In genomic region chr1:85275701-85276289, GRCh38 we compare ENCODE assay signal across 8 cellular contexts. TPM values are rescaled to one million over a fixed set of nuclear protein-coding genes. Genes with fewer than 3 reads are reported as not detected.
DNase-seq lines count a peak whose midpoint lies in the region; ATAC-seq and TF ChIP-seq lines count a peak whose summit lies in the region.

No MANE protein-coding gene starts in this region.

- peak overlapping the region; percentile 45 for H2AFZ ChIP-seq in fibroblast of lung (ENCODE audit: low read length)

- no peaks in the 10 kb centered on the region for H3K9me3 ChIP-seq in fibroblast of lung (ENCODE audit: control insufficient read depth, insufficient read depth, low read depth, low read length)

- H3K4me3 ChIP-seq in HFF-Myc (replicated peaks; ENCODE audit: low read depth, low read length): peak overlapping the region; percentile 78
- H3K4me3 ChIP-seq in WI38 (ENCODE audit: low read depth, low read length): peak overlapping the region; percentile 100
- H3K4me3 ChIP-seq in fibroblast of lung (replicated peaks in 1 of 4; ENCODE audit: control extremely low read depth in 1 of 4, insufficient read depth in 1 of 4, low read depth in 3 of 4, low read length in 4 of 4): peak overlapping the region; percentile 88 to 100 (median 97)

- TF ChIP-seq CTCF in HFF-Myc (IDR thresholded peaks at IDR 0.05; ENCODE audit: low read depth, low read length, missing control alignments): no peak
- no peak for TF ChIP-seq CTCF in WI38 (IDR thresholded peaks at IDR 0.05; ENCODE audit: low read depth, low read length)
- TF ChIP-seq CTCF in fibroblast of lung (conservative IDR thresholded peaks at IDR 0.05 in 1 of 2, IDR thresholded peaks at IDR 0.05 in 1 of 2; ENCODE audit: low read depth in 1 of 2, low read length in 2 of 2): no peak
- no peak for TF ChIP-seq CTCF in progenitor cell of endocrine pancreas (IDR thresholded peaks at IDR 0.05; ENCODE audit: unreplicated experiment)

- H4K20me1 ChIP-seq in fibroblast of lung (ENCODE audit: control insufficient read depth, extremely low read depth, insufficient read depth, low read length): no peaks in the 10 kb centered on the region

- peaks cover 54% of the 10 kb centered on the region for H3K79me2 ChIP-seq in fibroblast of lung (ENCODE audit: control insufficient read depth, insufficient read depth, low read length)

- peak overlapping the region; percentile 98 for H3K27ac ChIP-seq in fibroblast of lung (ENCODE audit: insufficient read depth, low read length)

- ATAC-seq in HG03378 (IDR thresholded peaks at IDR 0.05; ENCODE audit: unreplicated experiment): no peak

- H3K9ac ChIP-seq in fibroblast of lung (ENCODE audit: insufficient read depth, low read length): peak overlapping the region; percentile 95

- H3K36me3 Mint-ChIP-seq in progenitor cell of endocrine pancreas (ENCODE audit: insufficient read depth): peaks cover 10% of the 10 kb centered on the region

- H3K27me3 Mint-ChIP-seq in progenitor cell of endocrine pancreas: no peaks in the 10 kb centered on the region

- H3K36me3 ChIP-seq in fibroblast of lung (ENCODE audit: control insufficient read depth, insufficient read depth, low read length): no peaks in the 10 kb centered on the region

- DNase-seq in DMS53 (lab: John Stamatoyannopoulos, UW): peak; percentile 94
- no peak for DNase-seq in HFF-Myc (ENCODE audit: extremely low read depth, low read depth)
- peak in 1 of 2 donors; percentile 17 for DNase-seq in fibroblast of lung (ENCODE audit: low read depth in 2 of 2)
- DNase-seq in progenitor cell of endocrine pancreas (ENCODE audit: low spot score, unreplicated experiment): no peak
- no peak for DNase-seq in NOMO-1 (lab: John Stamatoyannopoulos, UW; ENCODE audit: unreplicated experiment in 2 of 2)
- no peak for DNase-seq in GOT3 (lab: John Stamatoyannopoulos, UW)

- H3K27ac Mint-ChIP-seq in progenitor cell of endocrine pancreas: peak overlapping the region; percentile 90

- H3K9me3 Mint-ChIP-seq in progenitor cell of endocrine pancreas (ENCODE audit: low read depth): no peaks in the 10 kb centered on the region

- H3K27me3 ChIP-seq in fibroblast of lung (ENCODE audit: control insufficient read depth, insufficient read depth, low read length): no peaks in the 10 kb centered on the region

- H3K4me2 ChIP-seq in fibroblast of lung (ENCODE audit: extremely low read depth, insufficient read depth, low read length): peak overlapping the region; percentile 89

- peak overlapping the region; percentile 86 for H3K4me3 Mint-ChIP-seq in progenitor cell of endocrine pancreas (ENCODE audit: low read depth)

- H3K4me1 ChIP-seq in fibroblast of lung (ENCODE audit: control insufficient read depth, extremely low read depth, insufficient read depth, low read length): peaks cover 5% of the 10 kb centered on the region

- H3K4me1 Mint-ChIP-seq in progenitor cell of endocrine pancreas (ENCODE audit: low read depth): peaks cover 22% of the 10 kb centered on the region

RNA-seq across cellular contexts. Expression of gene BCL10, which starts 0.6 kb away (rescaled TPM):
- total RNA-seq in fibroblast of lung (21.3 and 30.2 TPM in 2 replicates), progenitor cell of endocrine pancreas (19.9 and 20.9 TPM in 2 replicates)
- polyA plus RNA-seq in fibroblast of lung: 18.8 and 20.1 TPM in 2 replicates
- 20.1 and 20.2 TPM in 2 replicates for polyA plus RNA-seq in fibroblast of lung (2012)
- 13.4 and 17.8 TPM in 2 replicates for polyA minus RNA-seq in fibroblast of lung (ENCODE audit: low replicate concordance)

RNA-seq across cellular contexts. Expression of gene C1orf52, which starts 16.3 kb away (rescaled TPM):
- total RNA-seq in fibroblast of lung: 10.0 and 11.4 TPM in 2 replicates
- 16.4 and 24.7 TPM in 2 replicates for polyA plus RNA-seq in fibroblast of lung
- 17.1 and 25.7 TPM in 2 replicates for polyA plus RNA-seq in fibroblast of lung (2012)
- 3.0 and 26.7 TPM in 2 replicates for polyA minus RNA-seq in fibroblast of lung (ENCODE audit: low replicate concordance)
- total RNA-seq in progenitor cell of endocrine pancreas: 41.0 and 42.2 TPM in 2 replicates
